ENCODE assay signal across 18 cellular contexts in genomic region chr13:112720251-112720650, GRCh38. TPM values are rescaled to one million over a fixed set of nuclear protein-coding genes. Genes with fewer than 3 reads are reported as not detected.
DNase-seq lines count a peak whose midpoint lies in the region; ATAC-seq, FAIRE-seq and TF ChIP-seq lines count a peak whose summit lies in the region.
"Had no signal": no experiment of that assay in that cellular context is flagged by ENCODE, and none has a peak within 500 bp of the region (broad histone marks: within the 10 kb centered on the region; RNA-seq: fewer than 3 reads in every experiment).

No MANE protein-coding gene starts in this region.

- TF ChIP-seq POLR2A in HepG2 (IDR thresholded peaks at IDR 0.05; ENCODE audit: insufficient read depth in 1 of 2, low read depth in 2 of 2, low read length in 2 of 2), result no peak
- no peak for TF ChIP-seq POLR2A in right lobe of liver (IDR thresholded peaks at IDR 0.05)

- WGBS in HepG2 (ENCODE audit: low lambda C conversion rate), result 91% methylated on average over 17 of the region's 17 CpGs
- 95% methylated on average over 14 of the region's 17 CpGs for WGBS in right lobe of liver (ENCODE audit: insufficient coverage, low coverage, low lambda C conversion rate, missing lambda C conversion rate)
- WGBS in endodermal cell (ENCODE audit: insufficient coverage in 1 of 2, insufficient read length in 1 of 2), 2 experiments, result 90 to 94% methylated on average over 9 to 17 of the region's 17 CpGs
- 95% methylated on average over 17 of the region's 17 CpGs for WGBS in SK-N-SH (ENCODE audit: low lambda C conversion rate)

- H3K4me1 ChIP-seq in HepG2 (ENCODE audit: insufficient read depth, low read length), result peaks cover 80% of the 10 kb centered on the region
- peaks cover 0 to 6% (median 2%) of the 10 kb centered on the region in 4 donors for H3K4me1 ChIP-seq in right lobe of liver
- peaks cover 7% of the 10 kb centered on the region for H3K4me1 ChIP-seq in endodermal cell (ENCODE audit: control insufficient read depth, insufficient read depth, low read length)
- H3K4me1 ChIP-seq in lower lobe of right lung, result peaks cover 50% of the 10 kb centered on the region
- H3K4me1 ChIP-seq in SK-N-SH (ENCODE audit: control insufficient read depth in 1 of 2, insufficient read depth in 2 of 2, low read depth in 1 of 2, low read length in 1 of 2), result peaks cover 0 to under 1% of the 10 kb centered on the region in 2 experiments; a peak in 2 of 4 replicates

- BruUV-seq in HepG2 (replicated peaks; lab: Mats Ljungman, UMichigan), result no TSS peak

- in situ Hi-C loops in HepG2 (cut with HindIII; ENCODE audit: extremely low pct_ligation_motif_present, low pct_unique_long_range_greater_than_20kb), result no loop called here

- H3K4me2 ChIP-seq in HepG2 (ENCODE audit: low read depth, low read length) (peak overlapping the region; percentile 94), SK-N-SH (no peak overlapping the region)

- FAIRE-seq in HepG2 (lab: Jason Lieb, UNC), result no peak
- FAIRE-seq: G401.6, K562 had no signal

- H3K4me3 Mint-ChIP-seq in endodermal cell, result no peak overlapping the region
- H3K4me3 Mint-ChIP-seq in progenitor cell of endocrine pancreas (ENCODE audit: low read depth), result no peak overlapping the region
- H3K4me3 Mint-ChIP-seq: CD4-positive, alpha-beta memory T cell had no signal

- TF ChIP-seq CTCF in HepG2 (CRISPR knock-in tag; IDR thresholded peaks at IDR 0.05), result no peak
- TF ChIP-seq CTCF in right lobe of liver (IDR thresholded peaks at IDR 0.05), result no peak
- TF ChIP-seq CTCF in endodermal cell (conservative IDR thresholded peaks at IDR 0.05), result no peak
- TF ChIP-seq CTCF in progenitor cell of endocrine pancreas (IDR thresholded peaks at IDR 0.05; ENCODE audit: unreplicated experiment), result no peak
- no peak for TF ChIP-seq CTCF in lower lobe of right lung (IDR thresholded peaks at IDR 0.05)
- TF ChIP-seq CTCF in SK-N-SH (IDR thresholded peaks at IDR 0.05), result no peak

- H3K4me3 ChIP-seq in HepG2 (replicated peaks in 1 of 3; ENCODE audit: insufficient read depth in 1 of 3, low read depth in 2 of 3, low read length in 3 of 3) (peak overlapping the region in 1 of 3 experiments; percentile 67; a peak in 1 of 6 replicates), right lobe of liver (no peak overlapping the region), endodermal cell (ENCODE audit: low read length) (no peak overlapping the region), lower lobe of right lung (no peak overlapping the region), SK-N-SH (ENCODE audit: low read depth in 2 of 2, low read length in 1 of 2) (no peak overlapping the region)
- H3K4me3 ChIP-seq: GM23248, K562 had no signal

- no peak for TF ChIP-seq EP300 in HepG2 (IDR thresholded peaks at IDR 0.05; ENCODE audit: low read depth in 2 of 2, low read length in 2 of 2)
- no peak for TF ChIP-seq EP300 in HepG2 (CRISPR knock-in tag; IDR thresholded peaks at IDR 0.05; ENCODE audit: borderline replicate concordance)
- no peak for TF ChIP-seq EP300 in SK-N-SH (IDR thresholded peaks at IDR 0.05; ENCODE audit: borderline replicate concordance in 1 of 2, low read depth in 1 of 2, low read length in 1 of 2)

- TF ChIP-seq RAD21 in HepG2 (CRISPR knock-in tag; IDR thresholded peaks at IDR 0.05), result no peak
- TF ChIP-seq RAD21 in SK-N-SH (IDR thresholded peaks at IDR 0.05; ENCODE audit: low read length), result no peak

- no peak overlapping the region for H2AFZ ChIP-seq in HepG2 (ENCODE audit: low read length)
- no peak overlapping the region for H2AFZ ChIP-seq in SK-N-SH (ENCODE audit: low read depth)
- H2AFZ ChIP-seq: GM23248 had no signal

- H3K27ac Mint-ChIP-seq in endodermal cell, result peak overlapping the region; percentile 10
- H3K27ac Mint-ChIP-seq in progenitor cell of endocrine pancreas, result peak overlapping the region; percentile 94

- H3K27me3 Mint-ChIP-seq in endodermal cell (ENCODE audit: insufficient read depth), result no peaks in the 10 kb centered on the region
- no peaks in the 10 kb centered on the region for H3K27me3 Mint-ChIP-seq in progenitor cell of endocrine pancreas
- H3K27me3 Mint-ChIP-seq: CD4-positive, alpha-beta memory T cell had no signal

- H3K27ac ChIP-seq in HepG2 (ENCODE audit: extremely low read length, insufficient read depth, low read length) (peak overlapping the region; percentile 90), right lobe of liver (no peak overlapping the region), endodermal cell (ENCODE audit: low read depth, low read length) (no peak overlapping the region), lower lobe of right lung (no peak overlapping the region), SK-N-SH (ENCODE audit: low read depth in 2 of 2, low read length in 1 of 2) (no peak overlapping the region)
- H3K27ac ChIP-seq: GM23248 had no signal

- CTCF ChIA-PET in HepG2 (lab: Yijun Ruan, JAX; ENCODE audit: low intra/inter-chr PET ratio, low total read pairs) (no interaction called here), SK-N-SH (lab: Yijun Ruan, JAX) (no interaction called here)

- intact Hi-C loops in HepG2 (cut with micrococcal nuclease; ENCODE audit: unreplicated experiment), result loop anchor here (2.0 kb wide), 1 partner anchor 29 kb away; the partner anchor contains the start of gene ATP11A
- intact Hi-C loops in right lobe of liver (cut with DNase I), result no loop called here
- intact Hi-C loops in lower lobe of right lung (cut with DNase I), result no loop called here

- H3K9me3 ChIP-seq in HepG2 (ENCODE audit: low read length), result no peaks in the 10 kb centered on the region
- H3K9me3 ChIP-seq in right lobe of liver, result no peaks in the 10 kb centered on the region
- H3K9me3 ChIP-seq in endodermal cell (ENCODE audit: control insufficient read depth, low read length), result no peaks in the 10 kb centered on the region
- H3K9me3 ChIP-seq in lower lobe of right lung, result no peaks in the 10 kb centered on the region
- H3K9me3 ChIP-seq in SK-N-SH, result no peaks in the 10 kb centered on the region

- POLR2A ChIA-PET in HepG2 (lab: Yijun Ruan, JAX) (interaction anchor here (0.7 to 2.2 kb wide), 5 partner anchors 9 to 37 kb away, joined by 3 to 14 read pairs (median 5); no protein-coding TSS in a partner anchor), SK-N-SH (lab: Yijun Ruan, JAX) (no interaction called here)

- H3K36me3 Mint-ChIP-seq in endodermal cell (ENCODE audit: low read depth) (peaks cover 16% of the 10 kb centered on the region), progenitor cell of endocrine pancreas (ENCODE audit: insufficient read depth) (peaks cover 15% of the 10 kb centered on the region)

- H3K36me3 ChIP-seq in HepG2 (replicated peaks in 1 of 2; ENCODE audit: control insufficient read depth in 1 of 2, insufficient read depth in 2 of 2, low read length in 2 of 2) (peaks cover 0 to 25% of the 10 kb centered on the region in 2 experiments; a peak in 3 of 5 replicates), right lobe of liver (no peaks in the 10 kb centered on the region), endodermal cell (ENCODE audit: control insufficient read depth, insufficient read depth, low read length) (peaks cover 4% of the 10 kb centered on the region), lower lobe of right lung (peaks cover 6% of the 10 kb centered on the region), SK-N-SH (replicated peaks in 1 of 2; ENCODE audit: control insufficient read depth in 1 of 2, insufficient read depth in 2 of 2, low read length in 1 of 2) (no peaks in the 10 kb centered on the region)

- H3K9me3 Mint-ChIP-seq in endodermal cell (peaks cover 3% of the 10 kb centered on the region), progenitor cell of endocrine pancreas (ENCODE audit: low read depth) (peaks cover 3% of the 10 kb centered on the region)
- H3K9me3 Mint-ChIP-seq: CD4-positive, alpha-beta memory T cell had no signal

- H3K27me3 ChIP-seq in HepG2 (ENCODE audit: control insufficient read depth in 1 of 2, insufficient read depth in 2 of 2, low read length in 2 of 2), result no peaks in the 10 kb centered on the region
- H3K27me3 ChIP-seq in right lobe of liver, result no peaks in the 10 kb centered on the region
- H3K27me3 ChIP-seq in endodermal cell (ENCODE audit: control insufficient read depth, insufficient read depth, low read length, poor library complexity, severe bottlenecking), result no peaks in the 10 kb centered on the region
- no peaks in the 10 kb centered on the region for H3K27me3 ChIP-seq in lower lobe of right lung (ENCODE audit: low read depth)
- no peaks in the 10 kb centered on the region for H3K27me3 ChIP-seq in SK-N-SH (ENCODE audit: insufficient read depth)

- H3F3A ChIP-seq in SK-N-SH (replicated peaks; ENCODE audit: insufficient read depth), result peaks cover 7% of the 10 kb centered on the region

- H3K79me2 ChIP-seq in HepG2 (ENCODE audit: insufficient read depth, low read length), result peaks cover 77% of the 10 kb centered on the region
- H3K79me2 ChIP-seq in SK-N-SH (ENCODE audit: insufficient read depth), result no peaks in the 10 kb centered on the region

- H3K9me2 ChIP-seq in SK-N-SH, result no peaks in the 10 kb centered on the region

- H3K4me1 Mint-ChIP-seq in endodermal cell (peaks cover 38% of the 10 kb centered on the region), progenitor cell of endocrine pancreas (ENCODE audit: low read depth) (peaks cover 64% of the 10 kb centered on the region)

- peak overlapping the region; percentile 81 for H3K9ac ChIP-seq in HepG2 (ENCODE audit: insufficient read depth, low read depth, low read length)
- H3K9ac ChIP-seq in endodermal cell (ENCODE audit: extremely low read depth, low read length, poor library complexity, severe bottlenecking), result no peak overlapping the region
- no peak overlapping the region for H3K9ac ChIP-seq in SK-N-SH
- H3K9ac ChIP-seq: GM23248 had no signal

- DNase-seq in HepG2 (ENCODE audit: low spot score), result no peak
- DNase-seq in right lobe of liver, result no peak
- no peak for DNase-seq in endodermal cell
- DNase-seq in progenitor cell of endocrine pancreas (ENCODE audit: low spot score, unreplicated experiment), result no peak
- no peak for DNase-seq in NCI-H82 treated with DMSO at 0.1 percent for 48 hours (lab: John Stamatoyannopoulos, UW; ENCODE audit: unreplicated experiment)
- no peak for DNase-seq in lower lobe of right lung
- no peak for DNase-seq in stimulated activated CD4-positive, alpha-beta T cell treated with anti-CD3 and anti-CD28 coated beads, Interleukin-15, amount 100 ng/mL, for 24 hours
- DNase-seq in SK-N-SH, result no peak
- DNase-seq: CD4-positive, alpha-beta memory T cell; DND-41; GM23248; NCI-H1436 treated with DMSO at 0.1 percent for 48 hours; NCI-H2029 treated with DMSO at 0.1 percent for 48 hours; NCI-H510A; NCI-H82; Right ventricle myocardium superior had no signal

- H4K20me1 ChIP-seq in HepG2 (ENCODE audit: insufficient read depth, low read length) (peaks cover 8% of the 10 kb centered on the region; the same call in 1 of the 2 replicates), SK-N-SH (ENCODE audit: insufficient read depth) (no peaks in the 10 kb centered on the region)

- no peak for ATAC-seq in HepG2
- ATAC-seq in right lobe of liver, result no peak
- ATAC-seq in lower lobe of right lung, result no peak
- ATAC-seq: K562 had no signal

RNA-seq across cellular contexts. Expression of gene ATP11A, which starts 30.4 kb away (rescaled TPM):
- total RNA-seq in HepG2 (2016; rRNA removed; fragmentation: Illumina TruSeq; extraction: Trizol) (18.4 and 18.9 TPM in 2 replicates), right lobe of liver (10 to 100 TPM; 24.3 to 57.4 (median 33.1) TPM), endodermal cell (100 to 1,000 TPM; 122 to 140 TPM), progenitor cell of endocrine pancreas (100 and 109 TPM in 2 replicates), lower lobe of right lung (281 TPM)
- 5.5 and 6.6 TPM in 2 replicates for total RNA-seq in HepG2 (2016; cell fraction: cytosol; rRNA removed; fragmentation: Illumina TruSeq; extraction: Trizol; ENCODE audit: low read depth)
- 13.9 and 19.4 TPM in 2 replicates for total RNA-seq in HepG2 (2016; cell fraction: insoluble cytoplasmic fraction; rRNA removed; fragmentation: Illumina TruSeq; extraction: Trizol)
- 12.7 and 14.7 TPM in 2 replicates for total RNA-seq in HepG2 (2016; cell fraction: membrane; rRNA removed; fragmentation: Illumina TruSeq; extraction: Trizol)
- total RNA-seq in HepG2 (2016; cell fraction: nucleus; rRNA removed; fragmentation: Illumina TruSeq; extraction: Trizol), result 44.6 and 51.9 TPM in 2 replicates
- polyA plus RNA-seq in HepG2 (2011; rRNA removed) (20.1 and 24.0 TPM in 2 replicates), SK-N-SH (2012; rRNA removed) (2.9 and 4.1 TPM in 2 replicates)
- 13.1 and 13.2 TPM in 2 replicates for polyA plus RNA-seq in HepG2 (2011; cell fraction: cytosol; rRNA removed)
- 168 and 195 TPM in 2 replicates for polyA plus RNA-seq in HepG2 (2011; cell fraction: nucleus; rRNA removed)
- polyA plus RNA-seq in HepG2 (2012), result 36.8 and 55.4 TPM in 2 replicates
- polyA plus RNA-seq in HepG2 (2016; cell fraction: cytosol; fragmentation: Illumina TruSeq; extraction: Trizol; ENCODE audit: low read depth), result 1.3 and 1.5 TPM in 2 replicates
- polyA plus RNA-seq in HepG2 (2016; cell fraction: insoluble cytoplasmic fraction; fragmentation: Illumina TruSeq; extraction: Trizol; ENCODE audit: low read depth), result 12.9 TPM in 2 replicates
- 3.0 and 3.7 TPM in 2 replicates for polyA plus RNA-seq in HepG2 (2016; cell fraction: membrane; fragmentation: Illumina TruSeq; extraction: Trizol; ENCODE audit: low read depth)
- polyA plus RNA-seq in HepG2 (2016; cell fraction: nucleus; fragmentation: Illumina TruSeq; extraction: Trizol; ENCODE audit: insufficient read depth, low read depth), result 72.0 and 87.4 TPM in 2 replicates
- polyA minus RNA-seq in HepG2 (2011; rRNA and poly(A)+ RNA removed; ENCODE audit: low replicate concordance), result 14.4 and 71.9 TPM in 2 replicates
- polyA minus RNA-seq in HepG2 (2011; cell fraction: cytosol; rRNA and poly(A)+ RNA removed), result 42.1 and 46.7 TPM in 2 replicates
- 107 and 137 TPM in 2 replicates for polyA minus RNA-seq in HepG2 (2011; cell fraction: nucleus; rRNA and poly(A)+ RNA removed)
- polyA plus RNA-seq in endodermal cell (2013, experiment 1 of 2), result 32.6 TPM
- polyA plus RNA-seq in endodermal cell (2013, experiment 2 of 2), result 30.0 TPM
- 3.0 and 3.8 TPM in 2 replicates for polyA plus RNA-seq in SK-N-SH (2012; cell fraction: cytosol; rRNA removed)
- polyA plus RNA-seq in SK-N-SH (2012; cell fraction: nucleus; rRNA removed), result 11.6 and 12.7 TPM in 2 replicates
